In the genomic region with DNA sequence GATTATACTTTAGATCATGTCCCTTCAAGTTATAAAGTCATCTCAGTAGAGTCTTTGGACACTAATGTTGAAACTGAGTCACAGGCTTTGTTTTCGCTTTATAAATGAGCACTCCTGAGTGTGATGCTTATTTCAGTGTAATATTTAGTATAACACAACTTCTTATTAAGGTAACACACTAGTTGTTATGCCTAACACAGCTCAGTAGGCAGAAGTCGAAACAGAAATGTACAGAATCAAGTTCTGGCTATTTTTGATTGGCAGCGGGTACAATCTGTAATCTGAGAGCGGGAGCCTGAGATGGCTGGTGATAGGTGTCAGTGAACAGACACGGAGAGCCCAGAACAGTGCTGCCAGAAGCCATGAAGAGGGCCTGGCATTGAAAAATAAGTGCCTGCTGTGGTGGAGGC, we compare ENCODE assay signal across 15 cellular contexts. TPM values are rescaled to one million over a fixed set of nuclear protein-coding genes. Genes with fewer than 3 reads are reported as not detected.
A peak's percentile ranks its signal among the peaks of the same experiment; 100 is the strongest.
DNase-seq lines count a peak whose midpoint lies in the region; ATAC-seq, FAIRE-seq and TF ChIP-seq lines count a peak whose summit lies in the region.
"Had no signal": no experiment of that assay in that cellular context is flagged by ENCODE, and none has a peak within 500 bp of the region (broad histone marks: within the 10 kb centered on the region; RNA-seq: fewer than 3 reads in every experiment).

No MANE protein-coding gene starts in this region.

- H4K91ac ChIP-seq in neuronal stem cell (ENCODE audit: low read depth, low read length, poor library complexity) = no peak overlapping the region

- H2BK5ac ChIP-seq in neuronal stem cell (ENCODE audit: low read length) = no peak overlapping the region

- H4K8ac ChIP-seq in neuronal stem cell (ENCODE audit: low read depth, low read length) = no peak overlapping the region

- H3K27me3 ChIP-seq in psoas muscle (ENCODE audit: insufficient read depth in 3 of 3, low read length in 2 of 3) = no peaks in the 10 kb centered on the region
- H3K27me3 ChIP-seq in A673 (replicated peaks; ENCODE audit: insufficient read depth, low read depth, low read length, poor library complexity) = no peaks in the 10 kb centered on the region
- H3K27me3 ChIP-seq in neuronal stem cell (ENCODE audit: control insufficient read depth in 3 of 3, insufficient read depth in 3 of 3, low read depth in 1 of 3, low read length in 3 of 3) = no peaks in the 10 kb centered on the region
- H3K27me3 ChIP-seq: brain microvascular endothelial cell, vagina had no signal

- no peak overlapping the region for H2AK5ac ChIP-seq in neuronal stem cell (ENCODE audit: low read depth, low read length)

- no peak overlapping the region for H2BK12ac ChIP-seq in neuronal stem cell (ENCODE audit: low read length)

- ATAC-seq in HG02588 (IDR thresholded peaks at IDR 0.05; ENCODE audit: unreplicated experiment) = peak; percentile 58
- peak; percentile 55 to 83 (median 76) for ATAC-seq in psoas muscle

- H3K27ac ChIP-seq in psoas muscle (peak overlapping the region; percentile 60), A673 (ENCODE audit: low read depth, low read length, poor library complexity, severe bottlenecking) (no peak overlapping the region), neuronal stem cell (replicated peaks; ENCODE audit: low read length) (no peak overlapping the region)
- H3K27ac ChIP-seq: brain microvascular endothelial cell, vagina had no signal

- no peak overlapping the region for H3K23ac ChIP-seq in neuronal stem cell (ENCODE audit: low read depth, low read length, poor library complexity)

- POLR2A ChIA-PET in A673 (lab: Charles Lee; ENCODE audit: low non-redundant PET) = no interaction called here

- peak overlapping the region; percentile 23 for H3K4me3 ChIP-seq in psoas muscle
- no peak overlapping the region for H3K4me3 ChIP-seq in A673 (ENCODE audit: low read depth, low read length, poor library complexity, severe bottlenecking)
- no peak overlapping the region for H3K4me3 ChIP-seq in neuronal stem cell (ENCODE audit: low read length in 2 of 2)
- H3K4me3 ChIP-seq: vagina had no signal

- no peak overlapping the region for H3K4me2 ChIP-seq in neuronal stem cell (ENCODE audit: insufficient read depth, low read length, poor library complexity, severe bottlenecking)

- H2AFZ ChIP-seq in neuronal stem cell (ENCODE audit: low read length) = no peak overlapping the region

- H3K4ac ChIP-seq in neuronal stem cell (ENCODE audit: low read length) = no peak overlapping the region

- H3K9me3 ChIP-seq in psoas muscle = no peaks in the 10 kb centered on the region
- H3K9me3 ChIP-seq in A673 (ENCODE audit: low read depth, low read length, poor library complexity, severe bottlenecking) = no peaks in the 10 kb centered on the region
- no peaks in the 10 kb centered on the region for H3K9me3 ChIP-seq in neuronal stem cell (replicated peaks in 1 of 2; ENCODE audit: control insufficient read depth in 2 of 2, insufficient read depth in 1 of 2, low read depth in 1 of 2, low read length in 2 of 2)
- H3K9me3 ChIP-seq: vagina had no signal

- H3K79me1 ChIP-seq in neuronal stem cell (ENCODE audit: low read depth, low read length) = no peaks in the 10 kb centered on the region

- no peak overlapping the region for H2BK15ac ChIP-seq in neuronal stem cell (ENCODE audit: low read length)

- H3K4me1 ChIP-seq in psoas muscle (peaks cover 70% of the 10 kb centered on the region), A673 (ENCODE audit: insufficient read depth, low read length, poor library complexity, severe bottlenecking) (peaks cover 30% of the 10 kb centered on the region), neuronal stem cell (ENCODE audit: control insufficient read depth in 2 of 2, insufficient read depth in 1 of 2, low read depth in 1 of 2, low read length in 2 of 2) (peaks cover 12% of the 10 kb centered on the region in 2 donors)

- FAIRE-seq in GM19239 (lab: Jason Lieb, UNC) = no peak
- FAIRE-seq: H54 had no signal

- no peak overlapping the region for H3K14ac ChIP-seq in neuronal stem cell (ENCODE audit: low read length)

- H3K18ac ChIP-seq in neuronal stem cell (ENCODE audit: low read length) = no peak overlapping the region

- no peaks in the 10 kb centered on the region for H3K27me3 Mint-ChIP-seq in activated T-cell treated with anti-CD3 and anti-CD28 coated beads, Interleukin-2, amount 50 U/mL, for 24 hours
- H3K27me3 Mint-ChIP-seq in activated T-helper 1 cell treated with anti-CD3 and anti-CD28 coated beads, Interleukin-12 subunit alpha, Interleukin-12 subunit beta, Interleukin-2, Interleukin-4 antibody, amounts not matched to agents 30 ng/mL and 10 ng/mL and 1 ng/mL, durations not matched to agents 14 hours and 24 hours and 36 hours (ENCODE audit: insufficient read depth) = no peaks in the 10 kb centered on the region

- no TSS peak for BruUV-seq in A673 (replicated peaks; lab: Mats Ljungman, UMichigan)

- peak overlapping the region; percentile 72 for H3K4me3 Mint-ChIP-seq in activated T-cell treated with anti-CD3 and anti-CD28 coated beads, Interleukin-2, amount 50 U/mL, for 24 hours
- peak overlapping the region; percentile 65 for H3K4me3 Mint-ChIP-seq in activated T-helper 1 cell treated with anti-CD3 and anti-CD28 coated beads, Interleukin-12 subunit alpha, Interleukin-12 subunit beta, Interleukin-2, Interleukin-4 antibody, amounts not matched to agents 30 ng/mL and 10 ng/mL and 1 ng/mL, durations not matched to agents 14 hours and 24 hours and 36 hours

- H3K36me3 ChIP-seq in psoas muscle (ENCODE audit: insufficient read depth in 1 of 2, low read depth in 1 of 2) (no peaks in the 10 kb centered on the region), A673 (ENCODE audit: insufficient read depth, low read length, poor library complexity, severe bottlenecking) (no peaks in the 10 kb centered on the region), neuronal stem cell (replicated peaks in 1 of 2; ENCODE audit: control insufficient read depth in 2 of 2, insufficient read depth in 2 of 2, low read length in 2 of 2) (no peaks in the 10 kb centered on the region)
- H3K36me3 ChIP-seq: brain microvascular endothelial cell, vagina had no signal

- H3K9me3 Mint-ChIP-seq in activated T-cell treated with anti-CD3 and anti-CD28 coated beads, Interleukin-2, amount 50 U/mL, for 24 hours = no peaks in the 10 kb centered on the region
- H3K9me3 Mint-ChIP-seq in activated T-helper 1 cell treated with anti-CD3 and anti-CD28 coated beads, Interleukin-12 subunit alpha, Interleukin-12 subunit beta, Interleukin-2, Interleukin-4 antibody, amounts not matched to agents 30 ng/mL and 10 ng/mL and 1 ng/mL, durations not matched to agents 14 hours and 24 hours and 36 hours = no peaks in the 10 kb centered on the region

- peak overlapping the region; percentile 99 for H3K27ac Mint-ChIP-seq in activated T-cell treated with anti-CD3 and anti-CD28 coated beads, Interleukin-2, amount 50 U/mL, for 24 hours
- H3K27ac Mint-ChIP-seq in activated T-helper 1 cell treated with anti-CD3 and anti-CD28 coated beads, Interleukin-12 subunit alpha, Interleukin-12 subunit beta, Interleukin-2, Interleukin-4 antibody, amounts not matched to agents 30 ng/mL and 10 ng/mL and 1 ng/mL, durations not matched to agents 14 hours and 24 hours and 36 hours = peak overlapping the region; percentile 85

- TF ChIP-seq CTCF in psoas muscle (IDR thresholded peaks at IDR 0.05) = no peak
- TF ChIP-seq CTCF in A673 (conservative IDR thresholded peaks at IDR 0.05; ENCODE audit: low read depth, low read length) = no peak

- CTCF ChIA-PET in A673 (lab: Charles Lee) = no interaction called here

- intact Hi-C loops in activated T-helper 1 cell treated with anti-CD3 and anti-CD28 coated beads, Interleukin-12 subunit alpha, Interleukin-12 subunit beta, Interleukin-2, Interleukin-4 antibody, amounts not matched to agents 30 ng/mL and 10 ng/mL and 1 ng/mL, durations not matched to agents 14 hours and 24 hours and 36 hours (cut with micrococcal nuclease) = loop anchor here (1.0 to 10.0 kb wide), 8 partner anchors 8 to 1472 kb away; no protein-coding TSS in a partner anchor
- intact Hi-C loops in psoas muscle (cut with DNase I) (no loop called here), A673 (cut with micrococcal nuclease; ENCODE audit: unreplicated experiment) (no loop called here)

- peaks cover 65% of the 10 kb centered on the region for H3K36me3 Mint-ChIP-seq in activated T-cell treated with anti-CD3 and anti-CD28 coated beads, Interleukin-2, amount 50 U/mL, for 24 hours (ENCODE audit: low read depth)
- peaks cover 14% of the 10 kb centered on the region for H3K36me3 Mint-ChIP-seq in activated T-helper 1 cell treated with anti-CD3 and anti-CD28 coated beads, Interleukin-12 subunit alpha, Interleukin-12 subunit beta, Interleukin-2, Interleukin-4 antibody, amounts not matched to agents 30 ng/mL and 10 ng/mL and 1 ng/mL, durations not matched to agents 14 hours and 24 hours and 36 hours (ENCODE audit: low read depth)

- WGBS in psoas muscle, 3 donors = 33 to 54% (median 39%) methylated on average over 5 of the region's 5 CpGs
- WGBS in neuronal stem cell (ENCODE audit: extremely low coverage in 2 of 2, insufficient read length in 2 of 2, insufficient replicate concordance in 1 of 2), 2 donors = no CpG with 5 or more reads among the region's 5 CpGs

- peaks cover 95% of the 10 kb centered on the region for H3K4me1 Mint-ChIP-seq in activated T-cell treated with anti-CD3 and anti-CD28 coated beads, Interleukin-2, amount 50 U/mL, for 24 hours (ENCODE audit: low read depth)
- H3K4me1 Mint-ChIP-seq in activated T-helper 1 cell treated with anti-CD3 and anti-CD28 coated beads, Interleukin-12 subunit alpha, Interleukin-12 subunit beta, Interleukin-2, Interleukin-4 antibody, amounts not matched to agents 30 ng/mL and 10 ng/mL and 1 ng/mL, durations not matched to agents 14 hours and 24 hours and 36 hours (ENCODE audit: low read depth) = peaks cover 92% of the 10 kb centered on the region

- H3K9ac ChIP-seq in neuronal stem cell (ENCODE audit: low read depth, low read length, poor library complexity) = no peak overlapping the region

- peak; percentile 58 for DNase-seq in activated T-cell treated with anti-CD3 and anti-CD28 coated beads, Interleukin-2, amount 50 U/mL, for 24 hours
- no peak for DNase-seq in activated T-cell treated with anti-CD3 and anti-CD28 coated beads, Interleukin-2, amount 50 U/mL, for 1 hour
- no peak for DNase-seq in activated T-helper 1 cell treated with anti-CD3 and anti-CD28 coated beads, Interleukin-12 subunit alpha, Interleukin-12 subunit beta, Interleukin-2, Interleukin-4 antibody, amounts not matched to agents 30 ng/mL and 10 ng/mL and 1 ng/mL, durations not matched to agents 14 hours and 24 hours and 36 hours (ENCODE audit: low spot score)
- no peak for DNase-seq in psoas muscle
- DNase-seq in A673 (ENCODE audit: low spot score) = no peak
- DNase-seq in GM19239 (ENCODE audit: insufficient read length, low spot score) = no peak
- DNase-seq in neuronal stem cell (ENCODE audit: low spot score) = no peak
- DNase-seq: brain microvascular endothelial cell; DMS53; effector CD4-positive, alpha-beta T cell; NCI-H1092 treated with DMSO at 0.1 percent for 48 hours; NCI-H526 had no signal

- no peak overlapping the region for H2BK120ac ChIP-seq in neuronal stem cell (ENCODE audit: low read depth, low read length)

RNA-seq across cellular contexts. Expression of a gene that starts 11.4 kb away (rescaled TPM):
- total RNA-seq in activated T-helper 1 cell treated with anti-CD3 and anti-CD28 coated beads, Interleukin-12 subunit alpha, Interleukin-12 subunit beta, Interleukin-2, Interleukin-4 antibody, amounts not matched to agents 30 ng/mL and 10 ng/mL and 1 ng/mL, durations not matched to agents 14 hours and 24 hours and 36 hours = 49.1 and 49.9 TPM in 2 replicates
- total RNA-seq in psoas muscle = 10 to 100 TPM; 30.8 to 39.7 (median 33.8) TPM
- polyA plus RNA-seq in psoas muscle = 10 to 100 TPM in 2 of 3 donors, 1 to 10 TPM in 1; 4.5 to 36.3 (median 16.0) TPM
- total RNA-seq in A673 (2021) = 14.3 and 15.3 TPM in 2 replicates
- 7.9 TPM for polyA plus RNA-seq in neuronal stem cell (2013, experiment 1 of 2)
- 8.0 TPM for polyA plus RNA-seq in neuronal stem cell (2013, experiment 2 of 2)
